8 cellular contexts compared by ENCODE assay signal in genomic region chr21:32279377-32279680, GRCh38. TPM values are rescaled to one million over a fixed set of nuclear protein-coding genes. Genes with fewer than 3 reads are reported as not detected.
DNase-seq lines count a peak whose midpoint lies in the region; TF ChIP-seq lines count a peak whose summit lies in the region.

No MANE protein-coding gene starts in this region.

- H3K79me1 ChIP-seq in neuronal stem cell (ENCODE audit: low read depth, low read length): no peaks in the 10 kb centered on the region

- DNase-seq in dorsolateral prefrontal cortex (no peak), neuronal stem cell (ENCODE audit: low spot score) (no peak), cortex of kidney (lab: John Stamatoyannopoulos, UW) (no peak), NCI-H524 (lab: John Stamatoyannopoulos, UW) (no peak), NOMO-1 treated with dmso at 0.1 percent for 144 hours (lab: John Stamatoyannopoulos, UW; ENCODE audit: unreplicated experiment) (no peak), NCI-H1048 (lab: John Stamatoyannopoulos, UW) (no peak)

- no peak overlapping the region for H3K23ac ChIP-seq in neuronal stem cell (ENCODE audit: low read depth, low read length, poor library complexity)

- H3K14ac ChIP-seq in neuronal stem cell (ENCODE audit: low read length): no peak overlapping the region

- H2BK120ac ChIP-seq in neuronal stem cell (ENCODE audit: low read depth, low read length): no peak overlapping the region

- H3K27me3 ChIP-seq in HUES6 (ENCODE audit: control insufficient read depth, insufficient read depth, low read length) (no peaks in the 10 kb centered on the region), dorsolateral prefrontal cortex (no peaks in the 10 kb centered on the region), neuronal stem cell (ENCODE audit: control insufficient read depth in 3 of 3, insufficient read depth in 3 of 3, low read depth in 1 of 3, low read length in 3 of 3) (no peaks in the 10 kb centered on the region)

- H2AFZ ChIP-seq in neuronal stem cell (ENCODE audit: low read length): peak overlapping the region; percentile 95

- H2BK12ac ChIP-seq in neuronal stem cell (ENCODE audit: low read length): no peak overlapping the region

- H4K91ac ChIP-seq in neuronal stem cell (ENCODE audit: low read depth, low read length, poor library complexity): no peak overlapping the region

- H3K4me2 ChIP-seq in neuronal stem cell (ENCODE audit: insufficient read depth, low read length, poor library complexity, severe bottlenecking): peak overlapping the region; percentile 71

- TF ChIP-seq CTCF in GM12875 (IDR thresholded peaks at IDR 0.05; ENCODE audit: borderline replicate concordance, insufficient read depth, low read depth, low read length) (no peak), dorsolateral prefrontal cortex (IDR thresholded peaks at IDR 0.05 in 54 of 56, conservative IDR thresholded peaks at IDR 0.05 in 2 of 56; ENCODE audit: low read depth in 1 of 56, partially characterized antibody in 56 of 56) (no peak)

- peak overlapping the region; percentile 44 for H3K18ac ChIP-seq in neuronal stem cell (ENCODE audit: low read length)

- H3K36me3 ChIP-seq in HUES6 (ENCODE audit: control insufficient read depth, insufficient read depth, low read length): peaks cover 6% of the 10 kb centered on the region; the same call in 1 of the 2 replicates
- peaks cover 1 to 15% of the 10 kb centered on the region in 2 donors for H3K36me3 ChIP-seq in neuronal stem cell (replicated peaks in 1 of 2; ENCODE audit: control insufficient read depth in 2 of 2, insufficient read depth in 2 of 2, low read length in 2 of 2)

- no peak overlapping the region for H2BK15ac ChIP-seq in neuronal stem cell (ENCODE audit: low read length)

- H3K4me3 ChIP-seq in GM12875 (ENCODE audit: low read depth, low read length) (peak overlapping the region; percentile 93), HUES6 (ENCODE audit: low read depth, low read length) (peak overlapping the region; percentile 98), dorsolateral prefrontal cortex (peak overlapping the region; percentile 72 to 100 (median 89)), neuronal stem cell (ENCODE audit: low read length in 2 of 2) (peak overlapping the region; percentile 77 to 96)

- H3K27ac ChIP-seq in HUES6 (ENCODE audit: low read depth, low read length) (no peak overlapping the region), dorsolateral prefrontal cortex (peak overlapping the region in 58 of 59 donors; percentile 17 to 93 (median 80)), neuronal stem cell (replicated peaks; ENCODE audit: low read length) (no peak overlapping the region)

- H2AK5ac ChIP-seq in neuronal stem cell (ENCODE audit: low read depth, low read length): no peak overlapping the region

- no peak overlapping the region for H4K8ac ChIP-seq in neuronal stem cell (ENCODE audit: low read depth, low read length)

- WGBS in neuronal stem cell (ENCODE audit: extremely low coverage in 2 of 2, insufficient read length in 2 of 2, insufficient replicate concordance in 1 of 2), 2 donors: no CpG with 5 or more reads among the region's 10 CpGs

- intact Hi-C loops in dorsolateral prefrontal cortex (cut with DNase I): loop anchor here in 1 of 2 donors (2.0 to 10.0 kb wide), 4 partner anchors 55 to 605 kb away; partner anchors contain the start of gene URB1

- H3K4me1 ChIP-seq in HUES6 (ENCODE audit: control insufficient read depth, insufficient read depth, low read length) (peaks cover 13% of the 10 kb centered on the region), neuronal stem cell (ENCODE audit: control insufficient read depth in 2 of 2, insufficient read depth in 1 of 2, low read depth in 1 of 2, low read length in 2 of 2) (peaks cover 2 to 4% of the 10 kb centered on the region in 2 donors)

- H3K4ac ChIP-seq in neuronal stem cell (ENCODE audit: low read length): no peak overlapping the region

- H2BK5ac ChIP-seq in neuronal stem cell (ENCODE audit: low read length): no peak overlapping the region

- H3K9me3 ChIP-seq in HUES6 (ENCODE audit: control insufficient read depth, insufficient read depth, low read depth, low read length) (no peaks in the 10 kb centered on the region), neuronal stem cell (replicated peaks in 1 of 2; ENCODE audit: control insufficient read depth in 2 of 2, insufficient read depth in 1 of 2, low read depth in 1 of 2, low read length in 2 of 2) (no peaks in the 10 kb centered on the region)

- H3K9ac ChIP-seq in HUES6 (ENCODE audit: low read length) (peak overlapping the region; percentile 30), neuronal stem cell (ENCODE audit: low read depth, low read length, poor library complexity) (peak overlapping the region; percentile 75)

RNA-seq across cellular contexts. Expression of gene MIS18A, which starts 0.5 kb away (rescaled TPM):
- 10 to 100 TPM in 7 of 120 experiments, 1 to 10 TPM in 113; 4.5 to 12.7 (median 7.2) TPM for total RNA-seq in dorsolateral prefrontal cortex
- polyA plus RNA-seq in neuronal stem cell (2013, experiment 1 of 2): 66.0 TPM
- 68.0 TPM for polyA plus RNA-seq in neuronal stem cell (2013, experiment 2 of 2)

RNA-seq across cellular contexts. Expression of gene MRAP, which starts 19.3 kb away (rescaled TPM):
- 1 to 10 TPM in 30 of 120 experiments, under 1 TPM in 30, not detected in 60; 0.49 to 2.1 (median 1.00) TPM for total RNA-seq in dorsolateral prefrontal cortex
- polyA plus RNA-seq in neuronal stem cell (2013, experiment 1 of 2): not detected
- not detected for polyA plus RNA-seq in neuronal stem cell (2013, experiment 2 of 2)

Comparison
In these comparisons a context has a peak if more than half of its experiments do, and no peak if none do; other contexts are left out.
1. H3K27ac ChIP-seq: peak in dorsolateral prefrontal cortex (58 of 59); none in HUES6 (single experiment) and neuronal stem cell (single experiment).
2. Peak in every context shown above with its lines, with median percentiles within 50 percentile points of each other: H3K4me3 ChIP-seq.